ENCODE assay signal across 29 cellular contexts in the genomic region with DNA sequence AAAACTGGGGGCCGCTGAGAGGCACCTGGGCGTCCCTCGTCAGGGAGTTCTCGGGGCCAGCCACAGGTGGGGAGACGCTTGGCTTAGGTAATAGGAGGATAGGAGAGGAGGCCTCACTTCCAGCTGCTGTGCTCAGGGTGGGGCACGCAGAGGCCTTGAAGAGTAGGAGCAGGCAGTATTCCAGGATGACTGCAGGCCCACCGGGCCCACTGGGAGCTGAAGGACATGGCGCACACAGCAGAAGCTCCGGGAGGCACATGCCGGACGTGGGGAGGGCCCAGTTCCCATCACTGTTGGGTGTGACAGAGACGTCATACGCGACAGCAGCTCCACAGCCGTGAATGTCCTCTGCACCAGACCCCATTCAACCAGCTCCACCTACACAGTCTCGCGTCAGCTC.
"Had no signal": no experiment of that assay in that cellular context is flagged by ENCODE, and none has a peak within 500 bp of the region (broad histone marks: within the 10 kb centered on the region; RNA-seq: fewer than 3 reads in every experiment).

No MANE protein-coding gene starts in this region.

- H3K9me3 ChIP-seq: body of pancreas, neutrophil, ovary, psoas muscle, right atrium auricular region, tibial artery had no signal

- ATAC-seq: activated T-cell treated with anti-CD3 and anti-CD28 coated beads, Interleukin-2, amount 50 U/mL, for 4 hours; body of pancreas; left lung; natural killer cell; psoas muscle; stimulated activated naive CD8-positive, alpha-beta T cell treated with anti-CD3 and anti-CD28 coated beads, Interleukin-15, amount 100 ng/mL, for 72 hours had no signal

- H3K4me1 ChIP-seq: psoas muscle had no signal

- DNase-seq: activated B cell treated with CpG ODN at 0.5 μM for 24 hours; activated CD4-positive, alpha-beta T cell treated with anti-CD3 and anti-CD28 coated beads for 4 hours; activated CD4-positive, alpha-beta T cell treated with anti-CD3 and anti-CD28 coated beads, Interleukin-2, amount 50 U/mL, for 48 hours; activated CD8-positive, alpha-beta memory T cell treated with anti-CD3 and anti-CD28 coated beads, Interleukin-2, amount 50 U/mL, for 48 hours; activated naive CD4-positive, alpha-beta T cell treated with anti-CD3 and anti-CD28 coated beads for 36 hours; activated naive CD8-positive, alpha-beta T cell treated with anti-CD3 and anti-CD28 coated beads, Interleukin-2, amount 10 ng/mL, durations not matched to agents 7 days and 5 days; activated T-cell treated with anti-CD3 and anti-CD28 coated beads, Interleukin-2, amount 50 U/mL, for 4 hours; amygdala; body of pancreas; caudate nucleus; dermis blood vessel endothelial cell; effector CD8-positive, alpha-beta T cell; foreskin melanocyte; immature natural killer cell; kidney glomerular epithelial cell; midbrain; natural killer cell; ovary; psoas muscle; stimulated activated CD4-positive, alpha-beta T cell treated with anti-CD3 and anti-CD28 coated beads, Interleukin-12 subunit alpha, Interleukin-12 subunit beta, amount 100 ng/mL, for 4 hours; stimulated activated CD4-positive, alpha-beta T cell treated with anti-CD3 and anti-CD28 coated beads, Interleukin-1b, Interleukin-23, amount 100 ng/mL, for 48 hours; stimulated activated naive CD8-positive, alpha-beta T cell treated with anti-CD3 and anti-CD28 coated beads, Interleukin-15, amount 100 ng/mL, for 72 hours; T1000; tibial artery had no signal

- H3K4me3 Mint-ChIP-seq: activated B cell treated with CpG ODN at 0.5 μM for 24 hours; activated naive CD4-positive, alpha-beta T cell treated with anti-CD3 and anti-CD28 coated beads for 36 hours; activated naive CD8-positive, alpha-beta T cell treated with anti-CD3 and anti-CD28 coated beads, Interleukin-2, amount 10 ng/mL, durations not matched to agents 7 days and 5 days; activated T-cell treated with anti-CD3 and anti-CD28 coated beads, Interleukin-2, amount 50 U/mL, for 4 hours; immature natural killer cell; natural killer cell; T-helper 1 cell treated with Interleukin-12 subunit alpha and Interleukin-12 subunit beta and Interleukin-4 antibody, amounts not matched to agents 30 μg/mL and 1 μg/mL, for 36 hours had no signal

- H3K4me3 ChIP-seq: body of pancreas, left lung, lung, ovary, psoas muscle, right atrium auricular region, tibial artery had no signal

- H3K36me3 Mint-ChIP-seq: activated naive CD8-positive, alpha-beta T cell treated with anti-CD3 and anti-CD28 coated beads, Interleukin-2, amount 10 ng/mL, durations not matched to agents 7 days and 5 days; natural killer cell had no signal

- H3K27me3 Mint-ChIP-seq: activated B cell treated with CpG ODN at 0.5 μM for 24 hours; activated naive CD8-positive, alpha-beta T cell treated with anti-CD3 and anti-CD28 coated beads, Interleukin-2, amount 10 ng/mL, durations not matched to agents 7 days and 5 days; stimulated activated naive CD8-positive, alpha-beta T cell treated with anti-CD3 and anti-CD28 coated beads, Interleukin-15, amount 100 ng/mL, for 72 hours had no signal

- H3K27ac Mint-ChIP-seq: activated B cell treated with CpG ODN at 0.5 μM for 24 hours; activated naive CD4-positive, alpha-beta T cell treated with anti-CD3 and anti-CD28 coated beads for 36 hours; activated naive CD8-positive, alpha-beta T cell treated with anti-CD3 and anti-CD28 coated beads, Interleukin-2, amount 10 ng/mL, durations not matched to agents 7 days and 5 days; immature natural killer cell; natural killer cell; T-helper 1 cell treated with Interleukin-12 subunit alpha and Interleukin-12 subunit beta and Interleukin-4 antibody, amounts not matched to agents 30 μg/mL and 1 μg/mL, for 36 hours had no signal

- H3K4me1 Mint-ChIP-seq: activated B cell treated with CpG ODN at 0.5 μM for 24 hours, natural killer cell had no signal

- H3K36me3 ChIP-seq: left lung, neutrophil, ovary, right atrium auricular region, tibial artery had no signal

- H3K27me3 ChIP-seq: body of pancreas, left lung, neutrophil, ovary, right atrium auricular region, tibial artery had no signal

- H3K27ac ChIP-seq: body of pancreas, left lung, neutrophil, ovary, psoas muscle had no signal
